In the genomic region with DNA sequence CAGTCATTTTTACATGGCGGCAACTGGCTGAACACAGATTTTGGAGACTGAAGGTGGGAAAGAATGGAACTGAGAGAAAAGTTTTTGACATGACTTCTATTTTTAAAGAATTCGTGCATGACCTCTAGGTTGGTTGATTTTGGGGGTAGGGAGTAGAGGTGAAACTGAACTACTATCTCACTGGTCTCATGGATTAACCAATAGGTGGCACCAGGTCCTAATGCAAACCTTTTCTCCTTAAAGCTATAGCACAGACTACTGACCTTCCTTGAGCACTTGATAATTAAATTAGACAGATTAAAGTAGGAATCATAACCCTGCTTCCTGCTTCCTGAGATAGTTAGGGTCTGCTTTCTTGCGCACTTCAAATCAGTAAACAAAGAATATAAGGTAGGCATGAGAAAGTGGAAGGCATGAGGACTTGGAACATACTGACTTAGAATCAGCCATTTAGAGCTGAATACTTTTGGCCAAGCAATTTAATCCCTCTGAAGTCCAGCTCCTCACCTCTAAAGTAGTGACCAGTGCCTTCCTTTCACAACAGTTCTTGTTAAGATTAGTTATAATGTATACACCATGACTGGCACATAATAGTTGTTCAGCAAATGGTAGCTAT, we compare ENCODE assay signal across 9 cellular contexts.
A peak's percentile ranks its signal among the peaks of the same experiment; 100 is the strongest.
DNase-seq lines count a peak whose midpoint lies in the region; ATAC-seq and TF ChIP-seq lines count a peak whose summit lies in the region.
"Had no signal": no experiment of that assay in that cellular context is flagged by ENCODE, and none has a peak within 500 bp of the region (broad histone marks: within the 10 kb centered on the region; RNA-seq: fewer than 3 reads in every experiment).

No MANE protein-coding gene starts in this region.

- WGBS in mammary epithelial cell (ENCODE audit: low coverage, missing lambda C conversion rate): 68% methylated on average over 3 of the region's 3 CpGs

- dilution Hi-C loops in mammary epithelial cell (cut with HindIII; ENCODE audit: low sequenced_read_pairs): loop anchor here (25.0 kb wide), 1 partner anchor 303 kb away; no protein-coding TSS in a partner anchor

- no peaks in the 10 kb centered on the region for H3K79me2 ChIP-seq in mammary epithelial cell (ENCODE audit: insufficient read depth, low read length)

- intact Hi-C loops in mammary epithelial cell (cut with micrococcal nuclease): loop anchor here (1.0 kb wide), 4 partner anchors 148 to 714 kb away; no protein-coding TSS in a partner anchor

- H3K4me1 ChIP-seq in mammary epithelial cell (ENCODE audit: insufficient read depth, low read length): no peaks in the 10 kb centered on the region

- CTCF ChIA-PET in mammary epithelial cell (lab: Charles Lee; ENCODE audit: low non-redundant PET): interaction anchor here (1.0 to 1.5 kb wide), 2 partner anchors 267 to 337 kb away, joined by 4 to 5 read pairs; no protein-coding TSS in a partner anchor

- no peaks in the 10 kb centered on the region for H3K27me3 ChIP-seq in mammary epithelial cell (ENCODE audit: insufficient read depth, low read length)

- H3K4me2 ChIP-seq in mammary epithelial cell (ENCODE audit: insufficient read depth, low read depth, low read length): no peak overlapping the region

- no peak overlapping the region for H3K9ac ChIP-seq in mammary epithelial cell (ENCODE audit: insufficient read depth, low read length)

- no peak overlapping the region for H3K27ac Mint-ChIP-seq in progenitor cell of endocrine pancreas

- no peaks in the 10 kb centered on the region for H4K20me1 ChIP-seq in mammary epithelial cell (ENCODE audit: insufficient read depth, low read length)

- no peaks in the 10 kb centered on the region for H3K4me1 Mint-ChIP-seq in progenitor cell of endocrine pancreas (ENCODE audit: low read depth)

- H3K36me3 Mint-ChIP-seq in progenitor cell of endocrine pancreas (ENCODE audit: insufficient read depth): no peaks in the 10 kb centered on the region

- ATAC-seq in GM19395 (IDR thresholded peaks at IDR 0.05; ENCODE audit: unreplicated experiment) (no peak), HG02642 (IDR thresholded peaks at IDR 0.05; ENCODE audit: poor library complexity, unreplicated experiment) (no peak)

- DNase-seq in NCI-H1092 (lab: John Stamatoyannopoulos, UW): peak; percentile 2
- no peak for DNase-seq in NCI-H1092 treated with DMSO at 0.1 percent for 48 hours (lab: John Stamatoyannopoulos, UW)
- DNase-seq in NCI-H146 treated with DMSO at 0.1 percent for 48 hours (lab: John Stamatoyannopoulos, UW; ENCODE audit: unreplicated experiment): peak; percentile 3
- DNase-seq in mammary epithelial cell: peak; percentile 40
- DNase-seq in progenitor cell of endocrine pancreas (ENCODE audit: low spot score, unreplicated experiment): no peak
- DNase-seq in NOMO-1 (lab: John Stamatoyannopoulos, UW; ENCODE audit: unreplicated experiment in 2 of 2): no peak
- DNase-seq: NCI-H446 treated with DMSO at 0.1 percent for 48 hours had no signal

- H3K4me3 ChIP-seq in mammary epithelial cell (replicated peaks in 1 of 3; ENCODE audit: insufficient read depth in 1 of 3, low read depth in 2 of 3, low read length in 3 of 3): no peak overlapping the region

- no TSS peak for BruUV-seq in mammary epithelial cell (replicated peaks; lab: Mats Ljungman, UMichigan)

- H3K9me3 Mint-ChIP-seq in progenitor cell of endocrine pancreas (ENCODE audit: low read depth): peaks cover 12% of the 10 kb centered on the region

- TF ChIP-seq CTCF in mammary epithelial cell (conservative IDR thresholded peaks at IDR 0.05 in 1 of 2, IDR thresholded peaks at IDR 0.05 in 1 of 2; ENCODE audit: extremely low read depth in 1 of 2, insufficient read depth in 1 of 2, low read depth in 1 of 2, low read length in 2 of 2) (peak; percentile 48 to 71), progenitor cell of endocrine pancreas (IDR thresholded peaks at IDR 0.05; ENCODE audit: unreplicated experiment) (peak; percentile 43)

- in situ Hi-C loops in mammary epithelial cell (cut with MboI; ENCODE audit: low sequenced_read_pairs in 2 of 2): loop anchor here (5.0 kb wide), 2 partner anchors 338 to 713 kb away; no protein-coding TSS in a partner anchor

- H3K27me3 Mint-ChIP-seq in progenitor cell of endocrine pancreas: no peaks in the 10 kb centered on the region

- H3K36me3 ChIP-seq in mammary epithelial cell (ENCODE audit: insufficient read depth, low read length): no peaks in the 10 kb centered on the region

- H2AFZ ChIP-seq in mammary epithelial cell (ENCODE audit: low read depth, low read length): no peak overlapping the region

- H3K9me3 ChIP-seq in mammary epithelial cell (replicated peaks; ENCODE audit: insufficient read depth, low read length): no peaks in the 10 kb centered on the region

- no peak overlapping the region for H3K4me3 Mint-ChIP-seq in progenitor cell of endocrine pancreas (ENCODE audit: low read depth)

- H3K27ac ChIP-seq in mammary epithelial cell (ENCODE audit: insufficient read depth, low read depth, low read length): no peak overlapping the region

Comparison
In these comparisons a context has a peak if more than half of its experiments do, and no peak if none do; other contexts are left out.
1. DNase-seq: peak in NCI-H1092 (single experiment), NCI-H146 treated with DMSO at 0.1 percent for 48 hours (single experiment) and mammary epithelial cell (single experiment); none in NCI-H1092 treated with DMSO at 0.1 percent for 48 hours (single experiment), progenitor cell of endocrine pancreas (single experiment) and NOMO-1 (0 of 2).